Comparison of ENCODE assay signal across 8 cellular contexts in the genomic region with DNA sequence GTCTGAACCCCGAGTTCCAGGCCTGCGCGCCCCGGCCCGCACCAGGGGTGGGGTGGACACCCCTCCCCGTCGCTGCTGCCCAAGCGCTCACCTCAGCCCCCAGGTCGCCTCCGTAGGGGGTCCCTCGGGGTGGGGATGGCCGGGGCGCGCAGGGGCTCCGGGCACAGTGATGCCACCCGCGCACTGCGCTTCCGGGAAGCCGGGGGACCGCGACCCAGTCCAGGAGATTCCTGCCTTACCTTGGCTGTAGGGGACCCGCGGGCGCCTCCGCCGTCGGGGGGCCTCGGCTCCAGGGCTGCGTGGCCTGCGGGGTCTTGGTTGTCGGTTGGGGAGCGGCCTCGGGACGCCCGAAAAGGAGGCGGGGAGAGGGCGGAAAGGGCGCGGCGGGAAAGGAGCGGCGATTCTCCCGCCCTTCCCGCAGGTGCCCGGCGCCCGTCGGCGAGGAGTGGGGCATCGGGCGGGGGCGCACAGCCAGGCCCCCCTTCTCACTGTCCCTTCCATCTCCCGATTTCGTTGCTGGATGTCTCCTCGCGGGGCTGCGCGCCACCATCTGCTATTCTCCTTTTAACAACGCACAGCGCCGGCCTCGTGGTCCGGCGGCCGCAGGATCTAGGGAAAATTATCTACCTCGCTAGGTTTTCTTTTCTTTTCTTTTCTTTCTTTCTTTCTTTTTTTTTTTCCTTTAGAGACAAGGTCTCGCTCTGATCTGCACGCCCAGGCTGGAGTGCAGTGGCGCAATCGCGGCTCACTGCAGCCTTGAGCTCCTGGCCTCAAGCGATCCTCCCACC. TPM values are rescaled to one million over a fixed set of nuclear protein-coding genes. Genes with fewer than 3 reads are reported as not detected.
A peak's percentile ranks its signal among the peaks of the same experiment; 100 is the strongest.
DNase-seq lines count a peak whose midpoint lies in the region; ATAC-seq, FAIRE-seq and TF ChIP-seq lines count a peak whose summit lies in the region.

A gene (minus strand): TSS at position 355 of the 788 bp plus-strand sequence. CDS start 3,323 bp downstream, outside the sequence.

- peak within 1 kb of the TSS; percentile 98 for H3K4me2 ChIP-seq in A549

- TF ChIP-seq POLR2A in A549 (IDR thresholded peaks at IDR 0.05; ENCODE audit: low read length) = no peak; the same call in 1 of the 2 replicates
- no peak for TF ChIP-seq POLR2A in GM18505 (IDR thresholded peaks at IDR 0.05; ENCODE audit: borderline replicate concordance, extremely low read depth, insufficient read depth, insufficient read length)

- TF ChIP-seq RAD21 in A549 (conservative IDR thresholded peaks at IDR 0.05 in 1 of 2, IDR thresholded peaks at IDR 0.05 in 1 of 2) = no peak

- H3K9me3 Mint-ChIP-seq in MCF 10A (ENCODE audit: unreplicated experiment) = no peaks in the 10 kb centered on the region

- WGBS in A549 (ENCODE audit: missing lambda C conversion rate) = 45% methylated on average over 37 of the region's 73 CpGs

- DNase-seq in A549 (ENCODE audit: low read depth in 1 of 2, low spot score in 1 of 2) (peak; percentile 29 to 53), RPMI8226 (peak; percentile 67), MCF 10A (ENCODE audit: unreplicated experiment) (peak; percentile 29), iPS-NIHi11 (ENCODE audit: low spot score) (peak; percentile 51), T-helper 9 cell (no peak)

- H3K4me1 Mint-ChIP-seq in MCF 10A (ENCODE audit: insufficient read depth, unreplicated experiment) = peaks cover 6% of the 10 kb centered on the region

- TF ChIP-seq CTCF in A549 (IDR thresholded peaks at IDR 0.05) (no peak), MCF 10A (IDR thresholded peaks at IDR 0.05; ENCODE audit: unreplicated experiment) (no peak)

- peak within 1 kb of the TSS; percentile 73 for H3K27ac Mint-ChIP-seq in MCF 10A (ENCODE audit: low read depth, unreplicated experiment)

- H3K27ac ChIP-seq in A549 (peak within 1 kb of the TSS; percentile 100), skeletal muscle tissue (ENCODE audit: low read depth, low read length) (peak within 1 kb of the TSS; percentile 98)

- BruUV-seq in MCF 10A (replicated peaks; lab: Mats Ljungman, UMichigan) = no TSS peak

- ATAC-seq in A549 (peak; percentile 53 to 65), GM18505 (IDR thresholded peaks at IDR 0.05; ENCODE audit: unreplicated experiment) (peak; percentile 21), HG03439 (IDR thresholded peaks at IDR 0.05; ENCODE audit: unreplicated experiment) (peak; percentile 21)

- no peak for FAIRE-seq in A549 (lab: Jason Lieb, UNC)

- H3K36me3 ChIP-seq in skeletal muscle tissue (ENCODE audit: control insufficient read depth in 3 of 3, insufficient read depth in 3 of 3, low read length in 3 of 3) = peaks cover 11 to 14% (median 12%) of the 10 kb centered on the region in 3 donors

- peak within 1 kb of the TSS; percentile 96 to 100 (median 96) for H3K9ac ChIP-seq in skeletal muscle tissue (ENCODE audit: low read depth in 1 of 3, low read length in 3 of 3)

- H3K36me3 Mint-ChIP-seq in MCF 10A (ENCODE audit: insufficient read depth, unreplicated experiment) = peaks cover 32% of the 10 kb centered on the region

- no peaks in the 10 kb centered on the region for H3K27me3 ChIP-seq in skeletal muscle tissue (ENCODE audit: control insufficient read depth in 3 of 3, insufficient read depth in 3 of 3, low read length in 3 of 3)

- POLR2A ChIA-PET in A549 (lab: Yijun Ruan, JAX) = interaction anchor here (0.6 to 0.7 kb wide), 2 partner anchors 15 to 35 kb away, joined by 3 read pairs; no protein-coding TSS in a partner anchor
- POLR2A ChIA-PET in MCF 10A (lab: Yijun Ruan, JAX) = interaction anchor here (0.6 kb wide), 1 partner anchor 49 kb away, joined by 3 read pairs; no protein-coding TSS in a partner anchor

- CTCF ChIA-PET in A549 (lab: Yijun Ruan, JAX) = interaction anchor here (0.6 to 1.6 kb wide), 4 partner anchors 9 to 258 kb away, joined by 3 to 4 read pairs (median 4); no protein-coding TSS in a partner anchor
- CTCF ChIA-PET in MCF 10A (lab: Yijun Ruan, JAX) = interaction anchor here (0.7 to 0.8 kb wide), 3 partner anchors 20 to 1190 kb away, joined by 3 to 5 read pairs (median 3); no protein-coding TSS in a partner anchor

- intact Hi-C loops in MCF 10A (cut with micrococcal nuclease) = no loop called here

- H3K4me1 ChIP-seq in A549 (peaks cover 21% of the 10 kb centered on the region), skeletal muscle tissue (ENCODE audit: control insufficient read depth in 3 of 3, insufficient read depth in 3 of 3, low read length in 3 of 3) (peaks cover 18 to 31% (median 20%) of the 10 kb centered on the region in 3 donors)

- H3K27me3 Mint-ChIP-seq in MCF 10A (ENCODE audit: insufficient read depth, unreplicated experiment) = no peaks in the 10 kb centered on the region

- peak within 1 kb of the TSS; percentile 82 for H3K4me3 Mint-ChIP-seq in MCF 10A (ENCODE audit: unreplicated experiment)

- no peaks in the 10 kb centered on the region for H3K9me3 ChIP-seq in A549
- no peaks in the 10 kb centered on the region for H3K9me3 ChIP-seq in skeletal muscle tissue (ENCODE audit: control insufficient read depth in 3 of 3, low read length in 3 of 3)

- TF ChIP-seq EP300 in A549 (IDR thresholded peaks at IDR 0.05) = no peak

- peak within 1 kb of the TSS; percentile 84 for H3K4me3 ChIP-seq in A549
- H3K4me3 ChIP-seq in skeletal muscle tissue (ENCODE audit: low read length in 3 of 3) = peak within 1 kb of the TSS; percentile 70 to 91 (median 75)

TF ChIP-seq in A549, 52 proteins besides CTCF, POLR2A, EP300 and RAD21:
- TF ChIP-seq, protein P1, sequence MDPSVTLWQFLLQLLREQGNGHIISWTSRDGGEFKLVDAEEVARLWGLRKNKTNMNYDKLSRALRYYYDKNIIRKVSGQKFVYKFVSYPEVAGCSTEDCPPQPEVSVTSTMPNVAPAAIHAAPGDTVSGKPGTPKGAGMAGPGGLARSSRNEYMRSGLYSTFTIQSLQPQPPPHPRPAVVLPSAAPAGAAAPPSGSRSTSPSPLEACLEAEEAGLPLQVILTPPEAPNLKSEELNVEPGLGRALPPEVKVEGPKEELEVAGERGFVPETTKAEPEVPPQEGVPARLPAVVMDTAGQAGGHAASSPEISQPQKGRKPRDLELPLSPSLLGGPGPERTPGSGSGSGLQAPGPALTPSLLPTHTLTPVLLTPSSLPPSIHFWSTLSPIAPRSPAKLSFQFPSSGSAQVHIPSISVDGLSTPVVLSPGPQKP (IDR thresholded peaks at IDR 0.05; ENCODE audit: low read depth, low read length) = no peak
- TF ChIP-seq FOXS1 (CRISPR knock-in tag; IDR thresholded peaks at IDR 0.05) (peak; percentile 27; the same call in 1 of the 2 replicates), HOXB13 (CRISPR knock-in tag; IDR thresholded peaks at IDR 0.05; ENCODE audit: low read depth) (peak; percentile 73; the same call in 1 of the 2 replicates), KDM1A (IDR thresholded peaks at IDR 0.05; ENCODE audit: low read depth) (no peak), HOXB5 (CRISPR knock-in tag; IDR thresholded peaks at IDR 0.05) (no peak), HOXA7 (CRISPR knock-in tag; IDR thresholded peaks at IDR 0.05) (no peak), FOSL2 (IDR thresholded peaks at IDR 0.05) (no peak), FOSL2 (CRISPR knock-in tag; IDR thresholded peaks at IDR 0.05) (no peak), HDAC2 (IDR thresholded peaks at IDR 0.05) (no peak), TFCP2L1 (CRISPR knock-in tag; IDR thresholded peaks at IDR 0.05) (peak; percentile 43; the same call in 1 of the 2 replicates), JUN (IDR thresholded peaks at IDR 0.05) (peak in 1 of 2 experiments; percentile 5; a peak in 2 of 5 replicates), CEBPB (IDR thresholded peaks at IDR 0.05) (peak in 1 of 2 experiments; percentile 52; a peak in 1 of 4 replicates)
- TF ChIP-seq, protein P2, sequence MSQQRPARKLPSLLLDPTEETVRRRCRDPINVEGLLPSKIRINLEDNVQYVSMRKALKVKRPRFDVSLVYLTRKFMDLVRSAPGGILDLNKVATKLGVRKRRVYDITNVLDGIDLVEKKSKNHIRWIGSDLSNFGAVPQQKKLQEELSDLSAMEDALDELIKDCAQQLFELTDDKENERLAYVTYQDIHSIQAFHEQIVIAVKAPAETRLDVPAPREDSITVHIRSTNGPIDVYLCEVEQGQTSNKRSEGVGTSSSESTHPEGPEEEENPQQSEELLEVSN (IDR thresholded peaks at IDR 0.05; ENCODE audit: borderline replicate concordance, low read depth) = peak; percentile 97
- TF ChIP-seq, protein P3, sequence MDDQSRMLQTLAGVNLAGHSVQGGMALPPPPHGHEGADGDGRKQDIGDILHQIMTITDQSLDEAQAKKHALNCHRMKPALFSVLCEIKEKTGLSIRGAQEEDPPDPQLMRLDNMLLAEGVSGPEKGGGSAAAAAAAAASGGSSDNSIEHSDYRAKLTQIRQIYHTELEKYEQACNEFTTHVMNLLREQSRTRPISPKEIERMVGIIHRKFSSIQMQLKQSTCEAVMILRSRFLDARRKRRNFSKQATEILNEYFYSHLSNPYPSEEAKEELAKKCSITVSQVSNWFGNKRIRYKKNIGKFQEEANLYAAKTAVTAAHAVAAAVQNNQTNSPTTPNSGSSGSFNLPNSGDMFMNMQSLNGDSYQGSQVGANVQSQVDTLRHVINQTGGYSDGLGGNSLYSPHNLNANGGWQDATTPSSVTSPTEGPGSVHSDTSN (IDR thresholded peaks at IDR 0.05) = no peak
- TF ChIP-seq, protein P4, sequence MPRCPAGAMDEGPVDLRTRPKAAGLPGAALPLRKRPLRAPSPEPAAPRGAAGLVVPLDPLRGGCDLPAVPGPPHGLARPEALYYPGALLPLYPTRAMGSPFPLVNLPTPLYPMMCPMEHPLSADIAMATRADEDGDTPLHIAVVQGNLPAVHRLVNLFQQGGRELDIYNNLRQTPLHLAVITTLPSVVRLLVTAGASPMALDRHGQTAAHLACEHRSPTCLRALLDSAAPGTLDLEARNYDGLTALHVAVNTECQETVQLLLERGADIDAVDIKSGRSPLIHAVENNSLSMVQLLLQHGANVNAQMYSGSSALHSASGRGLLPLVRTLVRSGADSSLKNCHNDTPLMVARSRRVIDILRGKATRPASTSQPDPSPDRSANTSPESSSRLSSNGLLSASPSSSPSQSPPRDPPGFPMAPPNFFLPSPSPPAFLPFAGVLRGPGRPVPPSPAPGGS (IDR thresholded peaks at IDR 0.05) = 0 out of 3 replicates have a peak, but pooled peaks have one; percentile 3
- TF ChIP-seq, protein P5, sequence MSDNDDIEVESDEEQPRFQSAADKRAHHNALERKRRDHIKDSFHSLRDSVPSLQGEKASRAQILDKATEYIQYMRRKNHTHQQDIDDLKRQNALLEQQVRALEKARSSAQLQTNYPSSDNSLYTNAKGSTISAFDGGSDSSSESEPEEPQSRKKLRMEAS (IDR thresholded peaks at IDR 0.05) = peak; percentile 79

RNA-seq across cellular contexts. Expression of the gene that starts here (rescaled TPM):
- polyA plus RNA-seq in A549 (2011; rRNA removed) (49.3 and 60.6 TPM in 2 replicates), A549 (2017; fragmentation: RNase III; extraction: RNeasy Plus Mini Kit Qiagen cat#74134 plus additional on column Dnase treatment) (67.7 to 73.6 TPM (median 72.1 TPM) in 3 replicates)
- polyA plus RNA-seq in A549 (2012; cell fraction: cytosol; rRNA removed) = 99.6 and 128 TPM in 2 replicates
- 115 and 159 TPM in 2 replicates for polyA plus RNA-seq in A549 (2012; cell fraction: nucleus; rRNA removed)
- polyA minus RNA-seq in A549 (2011; rRNA and poly(A)+ RNA removed) = 102 and 118 TPM in 2 replicates
- total RNA-seq in MCF 10A (2022) (46.1 and 48.5 TPM in 2 replicates), skeletal muscle tissue (60.0 TPM)
